Comparison of ENCODE assay signal across 13 cellular contexts in the genomic region with DNA sequence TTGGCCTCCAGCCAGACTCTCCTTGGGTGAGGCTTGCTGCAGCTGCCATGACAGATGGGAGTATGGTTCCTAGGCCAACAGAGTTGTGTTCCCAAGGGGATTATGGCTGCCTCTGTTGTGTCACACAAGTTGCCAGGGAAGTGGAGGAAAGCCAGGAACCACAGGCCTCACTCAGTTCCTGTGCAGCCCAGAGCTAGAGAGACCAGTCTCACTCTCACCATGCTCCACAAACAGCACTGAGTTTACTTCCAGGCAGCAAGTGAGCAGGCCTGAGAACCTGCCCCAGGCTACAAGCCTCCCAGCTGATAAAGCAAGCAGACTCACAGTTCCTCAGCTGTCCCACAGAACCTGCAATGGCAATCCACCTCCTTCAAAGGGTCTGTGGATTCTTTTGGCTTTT.
DNase-seq lines count a peak whose midpoint lies in the region; ATAC-seq and TF ChIP-seq lines count a peak whose summit lies in the region.
"Had no signal": no experiment of that assay in that cellular context is flagged by ENCODE, and none has a peak within 500 bp of the region (broad histone marks: within the 10 kb centered on the region; RNA-seq: fewer than 3 reads in every experiment).

No MANE protein-coding gene starts in this region.

- H3K23ac ChIP-seq in neuronal stem cell (ENCODE audit: low read depth, low read length, poor library complexity) = no peak overlapping the region

- H3K27ac ChIP-seq in neuronal stem cell (replicated peaks; ENCODE audit: low read length) (no peak overlapping the region), ascending aorta (no peak overlapping the region)
- H3K27ac ChIP-seq: C4-2B had no signal

- no peak for ATAC-seq in HG03342 (IDR thresholded peaks at IDR 0.05; ENCODE audit: unreplicated experiment)
- ATAC-seq: activated T-helper 17 cell treated with anti-CD3 and anti-CD28 coated beads, Interleukin-2, amount 50 U/mL, for 72 hours; right cardiac atrium had no signal

- no peak overlapping the region for H3K9ac ChIP-seq in neuronal stem cell (ENCODE audit: low read depth, low read length, poor library complexity)

- no peak overlapping the region for H2BK5ac ChIP-seq in neuronal stem cell (ENCODE audit: low read length)

- peak overlapping the region; percentile 58 for H3K18ac ChIP-seq in neuronal stem cell (ENCODE audit: low read length)

- H2AK5ac ChIP-seq in neuronal stem cell (ENCODE audit: low read depth, low read length) = no peak overlapping the region

- H3K27me3 ChIP-seq in neuronal stem cell (ENCODE audit: control insufficient read depth in 3 of 3, insufficient read depth in 3 of 3, low read depth in 1 of 3, low read length in 3 of 3) (no peaks in the 10 kb centered on the region), ascending aorta (no peaks in the 10 kb centered on the region)

- no peaks in the 10 kb centered on the region for H3K79me1 ChIP-seq in neuronal stem cell (ENCODE audit: low read depth, low read length)

- no peak overlapping the region for H4K8ac ChIP-seq in neuronal stem cell (ENCODE audit: low read depth, low read length)

- no peak overlapping the region for H3K4me2 ChIP-seq in neuronal stem cell (ENCODE audit: insufficient read depth, low read length, poor library complexity, severe bottlenecking)

- H2BK120ac ChIP-seq in neuronal stem cell (ENCODE audit: low read depth, low read length) = no peak overlapping the region

- DNase-seq in DMS79 treated with DMSO at 0.1 percent for 48 hours (lab: John Stamatoyannopoulos, UW) (peak; percentile 88), NCI-H2081 (lab: John Stamatoyannopoulos, UW) (peak; percentile 80 to 87), astrocyte of the hippocampus (ENCODE audit: low read depth, low spot score) (peak; percentile 61), neuronal stem cell (ENCODE audit: low spot score) (no peak), posterior vena cava (ENCODE audit: low spot score) (no peak), GOT3 (lab: John Stamatoyannopoulos, UW) (no peak), ascending aorta (ENCODE audit: low spot score in 2 of 2) (no peak)
- DNase-seq: activated CD4-positive, alpha-beta T cell treated with anti-CD3 and anti-CD28 coated beads for 48 hours; OCI-M1; right cardiac atrium had no signal

- H3K9me3 ChIP-seq in neuronal stem cell (replicated peaks in 1 of 2; ENCODE audit: control insufficient read depth in 2 of 2, insufficient read depth in 1 of 2, low read depth in 1 of 2, low read length in 2 of 2) (no peaks in the 10 kb centered on the region), ascending aorta (no peaks in the 10 kb centered on the region)

- H3K4ac ChIP-seq in neuronal stem cell (ENCODE audit: low read length) = no peak overlapping the region

- no peak overlapping the region for H4K91ac ChIP-seq in neuronal stem cell (ENCODE audit: low read depth, low read length, poor library complexity)

- no peak for TF ChIP-seq CTCF in ascending aorta (IDR thresholded peaks at IDR 0.05)

- no peak overlapping the region for H2BK15ac ChIP-seq in neuronal stem cell (ENCODE audit: low read length)

- no peak overlapping the region for H2BK12ac ChIP-seq in neuronal stem cell (ENCODE audit: low read length)

- no peak overlapping the region for H2AFZ ChIP-seq in neuronal stem cell (ENCODE audit: low read length)

- H3K14ac ChIP-seq in neuronal stem cell (ENCODE audit: low read length) = no peak overlapping the region

- intact Hi-C loops in posterior vena cava (cut with DNase I) = no loop called here
- intact Hi-C loops in ascending aorta (cut with DNase I) = no loop called here

- H3K36me3 ChIP-seq in neuronal stem cell (replicated peaks in 1 of 2; ENCODE audit: control insufficient read depth in 2 of 2, insufficient read depth in 2 of 2, low read length in 2 of 2) (no peaks in the 10 kb centered on the region), ascending aorta (no peaks in the 10 kb centered on the region)

- H3K4me1 ChIP-seq in neuronal stem cell (ENCODE audit: control insufficient read depth in 2 of 2, insufficient read depth in 1 of 2, low read depth in 1 of 2, low read length in 2 of 2) (no peaks in the 10 kb centered on the region), ascending aorta (no peaks in the 10 kb centered on the region)

- H3K4me3 ChIP-seq in neuronal stem cell (ENCODE audit: low read length in 2 of 2) (no peak overlapping the region), ascending aorta (no peak overlapping the region)

Comparison
In these comparisons a context has a peak if more than half of its experiments do, and no peak if none do; other contexts are left out.
1. DNase-seq: peak in DMS79 treated with DMSO at 0.1 percent for 48 hours (single experiment), NCI-H2081 (2 of 2) and astrocyte of the hippocampus (single experiment); none in neuronal stem cell (single experiment), posterior vena cava (single experiment), GOT3 (single experiment) and ascending aorta (0 of 2).